ENCODE assay signal across 8 cellular contexts in the genomic region with DNA sequence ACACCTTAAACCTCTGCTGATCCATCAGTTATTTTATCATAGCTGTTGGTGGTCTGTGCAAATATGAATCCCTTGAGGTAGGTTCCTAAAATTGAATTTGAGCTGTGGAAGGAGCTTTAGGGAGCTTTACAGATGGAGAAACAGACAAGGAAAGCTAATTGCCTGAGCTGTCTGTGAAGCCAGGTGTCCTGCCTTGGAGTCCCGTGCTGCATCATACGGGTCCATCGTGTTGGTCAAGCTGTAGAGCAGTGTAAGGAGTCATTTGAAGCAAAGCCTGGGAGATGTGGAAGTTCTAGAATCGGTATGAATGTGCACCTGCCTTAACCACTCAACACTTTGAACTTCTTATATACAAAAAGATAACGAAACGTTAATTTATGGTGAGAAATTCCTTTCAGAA. TPM values are rescaled to one million over a fixed set of nuclear protein-coding genes. Genes with fewer than 3 reads are reported as not detected.
DNase-seq lines count a peak whose midpoint lies in the region; ATAC-seq and TF ChIP-seq lines count a peak whose summit lies in the region.

No MANE protein-coding gene starts in this region.

- no peaks in the 10 kb centered on the region for H3K27me3 Mint-ChIP-seq in activated T-cell treated with anti-CD3 and anti-CD28 coated beads, Interleukin-2, amount 50 U/mL, for 72 hours (ENCODE audit: low read depth)
- H3K27me3 Mint-ChIP-seq in type B pancreatic cell = no peaks in the 10 kb centered on the region

- DNase-seq in cardiac muscle cell (ENCODE audit: low read depth in 1 of 2, low spot score in 1 of 2) (no peak), left ventricle myocardium superior (no peak), left kidney (ENCODE audit: low read depth, low spot score) (peak; percentile 26), type B pancreatic cell (ENCODE audit: extremely low spot score, unreplicated experiment) (no peak), GM20000 (ENCODE audit: low spot score) (no peak), superior temporal gyrus (ENCODE audit: extremely low spot score) (no peak)
- no peak for DNase-seq in activated T-cell treated with anti-CD3 and anti-CD28 coated beads, Interleukin-2, amount 50 U/mL, for 72 hours
- DNase-seq in stimulated activated CD4-positive, alpha-beta T cell treated with anti-CD3 and anti-CD28 coated beads, Interleukin-2, amount 100 ng/mL, for 48 hours = no peak

- peaks cover 7 to 27% of the 10 kb centered on the region in 2 donors for H3K36me3 Mint-ChIP-seq in activated T-cell treated with anti-CD3 and anti-CD28 coated beads, Interleukin-2, amount 50 U/mL, for 72 hours (ENCODE audit: insufficient read depth in 2 of 2)
- no peaks in the 10 kb centered on the region for H3K36me3 Mint-ChIP-seq in type B pancreatic cell

- H3K4me3 Mint-ChIP-seq in activated T-cell treated with anti-CD3 and anti-CD28 coated beads, Interleukin-2, amount 50 U/mL, for 72 hours = peak overlapping the region; percentile 79 to 96
- peak overlapping the region; percentile 88 for H3K4me3 Mint-ChIP-seq in type B pancreatic cell

- intact Hi-C loops in left ventricle myocardium superior (cut with micrococcal nuclease) = no loop called here

- peak overlapping the region; percentile 61 for H3K4me3 ChIP-seq in cardiac muscle cell

- peaks cover 4% of the 10 kb centered on the region for H3K4me1 ChIP-seq in cardiac muscle cell (ENCODE audit: low read depth)

- no peaks in the 10 kb centered on the region for H3K36me3 ChIP-seq in cardiac muscle cell

- no peak for TF ChIP-seq CTCF in cardiac muscle cell (IDR thresholded peaks at IDR 0.05; ENCODE audit: low read depth, low read length)
- TF ChIP-seq CTCF in type B pancreatic cell (conservative IDR thresholded peaks at IDR 0.05) = no peak
- TF ChIP-seq CTCF in GM20000 (IDR thresholded peaks at IDR 0.05; ENCODE audit: extremely low read depth, missing control alignments) = no peak

- H3K4me1 Mint-ChIP-seq in activated T-cell treated with anti-CD3 and anti-CD28 coated beads, Interleukin-2, amount 50 U/mL, for 72 hours (ENCODE audit: low read depth) = peaks cover 55% of the 10 kb centered on the region
- peaks cover 17% of the 10 kb centered on the region for H3K4me1 Mint-ChIP-seq in type B pancreatic cell (ENCODE audit: unreplicated experiment)

- H3K9me3 ChIP-seq in cardiac muscle cell (ENCODE audit: low read depth) = no peaks in the 10 kb centered on the region

- H3K27ac Mint-ChIP-seq in activated T-cell treated with anti-CD3 and anti-CD28 coated beads, Interleukin-2, amount 50 U/mL, for 72 hours = peak overlapping the region; percentile 84
- peak overlapping the region; percentile 81 for H3K27ac Mint-ChIP-seq in type B pancreatic cell

- no peak for ATAC-seq in left ventricle myocardium superior
- no peak for ATAC-seq in activated T-cell treated with anti-CD3 and anti-CD28 coated beads, Interleukin-2, amount 50 U/mL, for 72 hours (replicated peaks in 1 of 2)

- H3K9me3 Mint-ChIP-seq in activated T-cell treated with anti-CD3 and anti-CD28 coated beads, Interleukin-2, amount 50 U/mL, for 72 hours = no peaks in the 10 kb centered on the region
- no peaks in the 10 kb centered on the region for H3K9me3 Mint-ChIP-seq in type B pancreatic cell

- H3K27me3 ChIP-seq in cardiac muscle cell = no peaks in the 10 kb centered on the region

- peak overlapping the region; percentile 78 for H3K27ac ChIP-seq in cardiac muscle cell

RNA-seq across cellular contexts. Expression of a gene that starts 1.0 kb away (rescaled TPM):
- total RNA-seq in cardiac muscle cell (20.3 and 21.2 TPM in 2 replicates), left ventricle myocardium superior (3.5 TPM), type B pancreatic cell (ENCODE audit: low replicate concordance) (18.4 and 32.4 TPM in 2 replicates)
- polyA plus RNA-seq in cardiac muscle cell = 20.3 and 31.7 TPM in 2 replicates
- 10 to 100 TPM; 54.2 to 67.0 TPM for total RNA-seq in activated T-cell treated with anti-CD3 and anti-CD28 coated beads, Interleukin-2, amount 50 U/mL, for 72 hours

RNA-seq across cellular contexts. Expression of a gene that starts 51.9 kb away (rescaled TPM):
- total RNA-seq in cardiac muscle cell (1.1 and 2.1 TPM in 2 replicates), left ventricle myocardium superior (13.0 TPM), type B pancreatic cell (ENCODE audit: low replicate concordance) (9.4 and 12.9 TPM in 2 replicates)
- 0.26 and 1.5 TPM in 2 replicates for polyA plus RNA-seq in cardiac muscle cell
- 1 to 10 TPM; 1.4 to 2.3 TPM for total RNA-seq in activated T-cell treated with anti-CD3 and anti-CD28 coated beads, Interleukin-2, amount 50 U/mL, for 72 hours
